Comparison of ENCODE assay signal across 8 cellular contexts in the genomic region with DNA sequence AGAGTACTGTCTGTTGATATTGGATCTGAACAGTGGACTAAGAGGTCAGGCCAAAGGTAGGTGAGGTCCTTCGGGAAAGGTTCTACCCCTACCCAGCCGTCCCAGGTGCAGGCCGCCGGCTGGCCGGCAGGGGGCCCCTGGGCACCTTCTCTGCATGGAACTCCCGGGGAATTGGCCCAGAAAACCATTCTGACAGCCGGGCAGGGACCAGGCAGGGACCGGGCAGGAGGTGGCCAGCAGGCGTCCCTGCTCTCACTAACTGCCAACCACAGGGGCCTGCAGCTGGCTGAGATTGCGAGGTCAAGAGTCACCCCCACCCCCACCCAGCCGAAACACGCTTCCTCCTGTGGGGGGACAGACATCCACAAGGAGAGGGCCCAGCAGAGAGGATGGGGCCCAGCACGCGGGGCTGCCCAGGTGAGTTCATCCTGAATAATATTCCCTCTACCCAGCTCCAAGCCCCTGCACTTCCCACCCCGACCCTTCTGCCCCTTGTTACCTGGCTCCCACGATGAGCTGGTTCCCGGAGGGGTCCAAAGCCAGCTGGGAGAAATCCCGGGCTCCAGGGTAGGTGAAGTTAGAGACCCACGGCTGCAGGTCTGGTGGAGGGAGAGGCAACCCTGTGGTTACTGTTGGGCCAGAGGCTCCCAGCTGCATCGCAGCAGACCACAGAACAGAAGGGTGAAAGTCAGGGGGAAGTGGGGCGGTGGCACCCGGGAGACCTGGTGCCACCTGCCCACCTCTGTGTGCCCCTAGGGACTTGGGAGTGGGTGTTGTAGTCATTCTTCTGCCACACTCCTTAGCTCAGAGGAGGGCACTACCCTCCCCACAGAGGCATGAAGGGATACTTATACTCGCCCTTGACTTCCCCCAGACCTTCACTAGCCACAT.
DNase-seq lines count a peak whose midpoint lies in the region; ATAC-seq and TF ChIP-seq lines count a peak whose summit lies in the region.

No MANE protein-coding gene starts in this region.

- no peak for TF ChIP-seq EP300 in esophagus muscularis mucosa (IDR thresholded peaks at IDR 0.05)

- peaks cover 13% of the 10 kb centered on the region for H3K27me3 Mint-ChIP-seq in activated CD4-positive, alpha-beta T cell treated with anti-CD3 and anti-CD28 coated beads, Interleukin-2, amount 10 ng/mL, durations not matched to agents 24 days and 14 days
- H3K27me3 Mint-ChIP-seq in naive B cell = no peaks in the 10 kb centered on the region

- H3K4me3 ChIP-seq in A673 (ENCODE audit: low read depth, low read length, poor library complexity, severe bottlenecking) = no peak overlapping the region
- no peak overlapping the region for H3K4me3 ChIP-seq in esophagus muscularis mucosa

- no peaks in the 10 kb centered on the region for H3K9me3 Mint-ChIP-seq in activated CD4-positive, alpha-beta T cell treated with anti-CD3 and anti-CD28 coated beads, Interleukin-2, amount 10 ng/mL, durations not matched to agents 24 days and 14 days
- H3K9me3 Mint-ChIP-seq in naive B cell = no peaks in the 10 kb centered on the region

- H3K27me3 ChIP-seq in A673 (replicated peaks; ENCODE audit: insufficient read depth, low read depth, low read length, poor library complexity) (peaks cover 31% of the 10 kb centered on the region), esophagus muscularis mucosa (no peaks in the 10 kb centered on the region)

- CTCF ChIA-PET in A673 (lab: Charles Lee) = no interaction called here

- no peaks in the 10 kb centered on the region for H3K36me3 Mint-ChIP-seq in activated CD4-positive, alpha-beta T cell treated with anti-CD3 and anti-CD28 coated beads, Interleukin-2, amount 10 ng/mL, durations not matched to agents 24 days and 14 days (ENCODE audit: low read depth)
- H3K36me3 Mint-ChIP-seq in naive B cell = no peaks in the 10 kb centered on the region

- no TSS peak for BruUV-seq in A673 (replicated peaks; lab: Mats Ljungman, UMichigan)

- H3K27ac Mint-ChIP-seq in activated CD4-positive, alpha-beta T cell treated with anti-CD3 and anti-CD28 coated beads, Interleukin-2, amount 10 ng/mL, durations not matched to agents 24 days and 14 days = no peak overlapping the region
- no peak overlapping the region for H3K27ac Mint-ChIP-seq in naive B cell

- DNase-seq in A673 (ENCODE audit: low spot score) (peak; percentile 66), NCI-H1092 (lab: John Stamatoyannopoulos, UW) (peak; percentile 67), esophagus muscularis mucosa (ENCODE audit: extremely low spot score) (no peak), naive B cell (peak; percentile 19), ureter (ENCODE audit: low spot score) (peak; percentile 67), NOMO-1 (lab: John Stamatoyannopoulos, UW; ENCODE audit: unreplicated experiment in 2 of 2) (no peak)
- DNase-seq in activated CD4-positive, alpha-beta T cell treated with anti-CD3 and anti-CD28 coated beads, Interleukin-2, amount 10 ng/mL, durations not matched to agents 24 days and 14 days = peak; percentile 81

- no peak for TF ChIP-seq POLR2A in esophagus muscularis mucosa (IDR thresholded peaks at IDR 0.05; ENCODE audit: low read depth)

- H3K36me3 ChIP-seq in A673 (ENCODE audit: insufficient read depth, low read length, poor library complexity, severe bottlenecking) = no peaks in the 10 kb centered on the region
- H3K36me3 ChIP-seq in esophagus muscularis mucosa = no peaks in the 10 kb centered on the region

- TF ChIP-seq CTCF in A673 (conservative IDR thresholded peaks at IDR 0.05; ENCODE audit: low read depth, low read length) (peak; percentile 87), GM12872 (IDR thresholded peaks at IDR 0.05; ENCODE audit: insufficient read depth, low read depth, low read length) (peak; percentile 94), esophagus muscularis mucosa (IDR thresholded peaks at IDR 0.05) (peak; percentile 82 to 95 (median 89))

- ATAC-seq in naive B cell (ENCODE audit: low read depth in 2 of 2) = peak; percentile 43 to 59

- no peak overlapping the region for H3K4me3 Mint-ChIP-seq in activated CD4-positive, alpha-beta T cell treated with anti-CD3 and anti-CD28 coated beads, Interleukin-2, amount 10 ng/mL, durations not matched to agents 24 days and 14 days
- H3K4me3 Mint-ChIP-seq in naive B cell = peak overlapping the region in 3 of 8 donors; percentile 2 to 43 (median 9)

- H3K4me1 ChIP-seq in A673 (ENCODE audit: insufficient read depth, low read length, poor library complexity, severe bottlenecking) (peaks cover 37% of the 10 kb centered on the region), esophagus muscularis mucosa (peaks cover 5 to 33% (median 16%) of the 10 kb centered on the region in 4 donors)

- intact Hi-C loops in A673 (cut with micrococcal nuclease; ENCODE audit: unreplicated experiment) = loop anchor here (1.0 to 5.0 kb wide), 2 partner anchors 85 to 319 kb away; no protein-coding TSS in a partner anchor
- intact Hi-C loops in activated CD4-positive, alpha-beta T cell treated with anti-CD3 and anti-CD28 coated beads, Interleukin-2, amount 10 ng/mL, durations not matched to agents 24 days and 14 days (cut with micrococcal nuclease) = loop anchor here (1.0 to 2.0 kb wide), 2 partner anchors 85 to 316 kb away; no protein-coding TSS in a partner anchor
- intact Hi-C loops in esophagus muscularis mucosa (cut with DNase I) = loop anchor here (2.0 to 10.0 kb wide), 4 partner anchors 84 to 612 kb away; a partner anchor contains a TSS

- POLR2A ChIA-PET in A673 (lab: Charles Lee; ENCODE audit: low non-redundant PET) = interaction anchor here (0.6 kb wide), 1 partner anchor 146 kb away, joined by 12 read pairs; no protein-coding TSS in a partner anchor

- no peak overlapping the region for H3K27ac ChIP-seq in A673 (ENCODE audit: low read depth, low read length, poor library complexity, severe bottlenecking)
- H3K27ac ChIP-seq in esophagus muscularis mucosa (replicated peaks in 1 of 4) = no peak overlapping the region

- H3K9me3 ChIP-seq in A673 (ENCODE audit: low read depth, low read length, poor library complexity, severe bottlenecking) = no peaks in the 10 kb centered on the region
- no peaks in the 10 kb centered on the region for H3K9me3 ChIP-seq in esophagus muscularis mucosa

- WGBS in esophagus muscularis mucosa = 52% methylated on average over 16 of the region's 23 CpGs

- no peaks in the 10 kb centered on the region for H3K4me1 Mint-ChIP-seq in activated CD4-positive, alpha-beta T cell treated with anti-CD3 and anti-CD28 coated beads, Interleukin-2, amount 10 ng/mL, durations not matched to agents 24 days and 14 days
- peaks cover 8 to 33% (median 11%) of the 10 kb centered on the region in 3 donors for H3K4me1 Mint-ChIP-seq in naive B cell

Comparison
In these comparisons a context has a peak if more than half of its experiments do, and no peak if none do; other contexts are left out.
1. DNase-seq: peak in A673 (single experiment), NCI-H1092 (single experiment), activated CD4-positive, alpha-beta T cell treated with anti-CD3 and anti-CD28 coated beads, Interleukin-2, amount 10 ng/mL, durations not matched to agents 24 days and 14 days (single experiment), naive B cell (single experiment) and ureter (single experiment); none in esophagus muscularis mucosa (single experiment) and NOMO-1 (0 of 2).
2. Peak in every context shown above with its lines, with median percentiles within 50 percentile points of each other: CTCF ChIP-seq.